ENCODE assay signal across 10 cellular contexts in genomic region chr3:24519368-24520100, GRCh38. TPM values are rescaled to one million over a fixed set of nuclear protein-coding genes. Genes with fewer than 3 reads are reported as not detected.
DNase-seq lines count a peak whose midpoint lies in the region; ATAC-seq lines count a peak whose summit lies in the region.
"Had no signal": no experiment of that assay in that cellular context is flagged by ENCODE, and none has a peak within 500 bp of the region (broad histone marks: within the 10 kb centered on the region; RNA-seq: fewer than 3 reads in every experiment).

No MANE protein-coding gene starts in this region.

- H3K79me1 ChIP-seq in mesenchymal stem cell (replicated peaks; ENCODE audit: low read length, poor library complexity, severe bottlenecking): no peaks in the 10 kb centered on the region

- H3K27me3 Mint-ChIP-seq in activated CD8-positive, alpha-beta memory T cell treated with anti-CD3 and anti-CD28 coated beads, Interleukin-2, amount 10 ng/mL, durations not matched to agents 7 days and 5 days: peaks cover 43% of the 10 kb centered on the region

- H2BK5ac ChIP-seq in mesenchymal stem cell (ENCODE audit: low read depth, low read length, poor library complexity, severe bottlenecking): no peak overlapping the region

- H3K4me1 ChIP-seq in HAP-1 (peaks cover 42% of the 10 kb centered on the region), mesenchymal stem cell (ENCODE audit: control insufficient read depth, insufficient read depth, low read depth, low read length) (peaks cover 10% of the 10 kb centered on the region)

- H2BK120ac ChIP-seq in mesenchymal stem cell (ENCODE audit: low read depth, low read length): no peak overlapping the region

- H3K23ac ChIP-seq in mesenchymal stem cell (ENCODE audit: low read length in 2 of 2): no peak overlapping the region

- H3K9me3 Mint-ChIP-seq in activated CD8-positive, alpha-beta memory T cell treated with anti-CD3 and anti-CD28 coated beads, Interleukin-2, amount 10 ng/mL, durations not matched to agents 7 days and 5 days (ENCODE audit: low read depth): no peaks in the 10 kb centered on the region

- peak overlapping the region; percentile 8 for H2BK15ac ChIP-seq in mesenchymal stem cell (ENCODE audit: low read depth, poor library complexity, severe bottlenecking)

- 78% methylated on average over 10 of the region's 15 CpGs for WGBS in mesenchymal stem cell

- H2AK5ac ChIP-seq in mesenchymal stem cell (ENCODE audit: low read length, severe bottlenecking): no peak overlapping the region

- H4K91ac ChIP-seq in mesenchymal stem cell (ENCODE audit: low read length): no peak overlapping the region

- no peak overlapping the region for H2AFZ ChIP-seq in mesenchymal stem cell (ENCODE audit: low read depth, low read length)

- no peak overlapping the region for H3K9ac ChIP-seq in mesenchymal stem cell (ENCODE audit: low read length)

- CTCF ChIA-PET in activated CD8-positive, alpha-beta memory T cell treated with anti-CD3 and anti-CD28 coated beads, Interleukin-2, amount 10 ng/mL, durations not matched to agents 7 days and 5 days (lab: Charles Lee): no interaction called here

- peaks cover 3% of the 10 kb centered on the region for H3K4me1 Mint-ChIP-seq in activated CD8-positive, alpha-beta memory T cell treated with anti-CD3 and anti-CD28 coated beads, Interleukin-2, amount 10 ng/mL, durations not matched to agents 7 days and 5 days

- H3K36me3 ChIP-seq in HAP-1 (replicated peaks) (no peaks in the 10 kb centered on the region), mesenchymal stem cell (ENCODE audit: control insufficient read depth in 1 of 2, insufficient read depth in 2 of 2, low read depth in 1 of 2, low read length in 2 of 2) (no peaks in the 10 kb centered on the region)
- H3K36me3 ChIP-seq: spleen had no signal

- peak overlapping the region in 1 of 2 experiments; percentile 3 for H3K4ac ChIP-seq in mesenchymal stem cell (ENCODE audit: low read depth in 1 of 2, low read length in 2 of 2)

- H3K4me2 ChIP-seq in mesenchymal stem cell (ENCODE audit: low read length, poor library complexity, severe bottlenecking): no peak overlapping the region

- in situ Hi-C loops in HAP-1 (cut with MboI; ENCODE audit: low sequenced_read_pairs): no loop called here

- ATAC-seq in GM18511 (IDR thresholded peaks at IDR 0.05; ENCODE audit: unreplicated experiment): peak; percentile 50
- no peak for ATAC-seq in activated CD8-positive, alpha-beta memory T cell treated with anti-CD3 and anti-CD28 coated beads, Interleukin-2, amount 10 ng/mL, durations not matched to agents 7 days and 5 days

- H3K9me3 ChIP-seq in HAP-1 (no peaks in the 10 kb centered on the region), mesenchymal stem cell (ENCODE audit: control insufficient read depth, low read length) (no peaks in the 10 kb centered on the region)
- H3K9me3 ChIP-seq: spleen had no signal

- H3K27me3 ChIP-seq in HAP-1 (ENCODE audit: low read depth): no peaks in the 10 kb centered on the region
- H3K27me3 ChIP-seq in mesenchymal stem cell (ENCODE audit: control insufficient read depth in 1 of 2, insufficient read depth in 1 of 2, low read length in 2 of 2): peaks cover 0 to 5% of the 10 kb centered on the region in 2 experiments

- peaks cover 2% of the 10 kb centered on the region for H3K36me3 Mint-ChIP-seq in activated CD8-positive, alpha-beta memory T cell treated with anti-CD3 and anti-CD28 coated beads, Interleukin-2, amount 10 ng/mL, durations not matched to agents 7 days and 5 days

- peak overlapping the region; percentile 29 to 86 for H2BK12ac ChIP-seq in mesenchymal stem cell (ENCODE audit: low read length in 2 of 2)

- peak overlapping the region in 1 of 2 experiments; percentile 29 for H3K18ac ChIP-seq in mesenchymal stem cell (ENCODE audit: low read depth in 1 of 2, low read length in 2 of 2)

- no peak overlapping the region for H3K4me3 ChIP-seq in HAP-1
- H3K4me3 ChIP-seq in mesenchymal stem cell (ENCODE audit: insufficient read depth in 1 of 2, low read depth in 1 of 2, low read length in 2 of 2): no peak overlapping the region

- H3K14ac ChIP-seq in mesenchymal stem cell (ENCODE audit: low read length in 2 of 2): no peak overlapping the region

- H3K27ac ChIP-seq in mesenchymal stem cell (ENCODE audit: low read length, poor library complexity, severe bottlenecking): no peak overlapping the region

- H4K8ac ChIP-seq in mesenchymal stem cell (ENCODE audit: low read length): peak overlapping the region; percentile 39

- H3K4me3 Mint-ChIP-seq in activated CD8-positive, alpha-beta memory T cell treated with anti-CD3 and anti-CD28 coated beads, Interleukin-2, amount 10 ng/mL, durations not matched to agents 7 days and 5 days: no peak overlapping the region

- DNase-seq in HAP-1 (ENCODE audit: low spot score in 2 of 2): peak; percentile 71 to 85
- DNase-seq in NCI-H69 (lab: John Stamatoyannopoulos, UW): peak; percentile 42
- peak; percentile 81 for DNase-seq in mesenchymal stem cell
- DNase-seq in COLO668 (lab: John Stamatoyannopoulos, UW; ENCODE audit: unreplicated experiment): no peak
- no peak for DNase-seq in activated CD8-positive, alpha-beta memory T cell treated with anti-CD3 and anti-CD28 coated beads, Interleukin-2, amount 10 ng/mL, durations not matched to agents 7 days and 5 days
- DNase-seq in effector CD8-positive, alpha-beta T cell (lab: John Stamatoyannopoulos, UW): no peak
- no peak for DNase-seq in SKM-1 treated with dmso at 0.1 percent for 144 hours (lab: John Stamatoyannopoulos, UW; ENCODE audit: unreplicated experiment)
- DNase-seq: MV-4-11, spleen had no signal

- H3K27ac Mint-ChIP-seq in activated CD8-positive, alpha-beta memory T cell treated with anti-CD3 and anti-CD28 coated beads, Interleukin-2, amount 10 ng/mL, durations not matched to agents 7 days and 5 days: no peak overlapping the region

RNA-seq across cellular contexts. Expression of gene THRB, which starts 24.9 kb away (rescaled TPM):
- polyA plus RNA-seq in mesenchymal stem cell (2013, experiment 1 of 2): 5.1 TPM
- 4.9 TPM for polyA plus RNA-seq in mesenchymal stem cell (2013, experiment 2 of 2)
- not detected for total RNA-seq in activated CD8-positive, alpha-beta memory T cell treated with anti-CD3 and anti-CD28 coated beads, Interleukin-2, amount 10 ng/mL, durations not matched to agents 7 days and 5 days

Comparison
In these comparisons a context has a peak if more than half of its experiments do, and no peak if none do; other contexts are left out.
1. DNase-seq: peak in HAP-1 (2 of 2), NCI-H69 (single experiment) and mesenchymal stem cell (single experiment); none in COLO668 (single experiment), activated CD8-positive, alpha-beta memory T cell treated with anti-CD3 and anti-CD28 coated beads, Interleukin-2, amount 10 ng/mL, durations not matched to agents 7 days and 5 days (single experiment), effector CD8-positive, alpha-beta T cell (single experiment) and SKM-1 treated with dmso at 0.1 percent for 144 hours (single experiment).